10 cellular contexts compared by ENCODE assay signal in the genomic region with DNA sequence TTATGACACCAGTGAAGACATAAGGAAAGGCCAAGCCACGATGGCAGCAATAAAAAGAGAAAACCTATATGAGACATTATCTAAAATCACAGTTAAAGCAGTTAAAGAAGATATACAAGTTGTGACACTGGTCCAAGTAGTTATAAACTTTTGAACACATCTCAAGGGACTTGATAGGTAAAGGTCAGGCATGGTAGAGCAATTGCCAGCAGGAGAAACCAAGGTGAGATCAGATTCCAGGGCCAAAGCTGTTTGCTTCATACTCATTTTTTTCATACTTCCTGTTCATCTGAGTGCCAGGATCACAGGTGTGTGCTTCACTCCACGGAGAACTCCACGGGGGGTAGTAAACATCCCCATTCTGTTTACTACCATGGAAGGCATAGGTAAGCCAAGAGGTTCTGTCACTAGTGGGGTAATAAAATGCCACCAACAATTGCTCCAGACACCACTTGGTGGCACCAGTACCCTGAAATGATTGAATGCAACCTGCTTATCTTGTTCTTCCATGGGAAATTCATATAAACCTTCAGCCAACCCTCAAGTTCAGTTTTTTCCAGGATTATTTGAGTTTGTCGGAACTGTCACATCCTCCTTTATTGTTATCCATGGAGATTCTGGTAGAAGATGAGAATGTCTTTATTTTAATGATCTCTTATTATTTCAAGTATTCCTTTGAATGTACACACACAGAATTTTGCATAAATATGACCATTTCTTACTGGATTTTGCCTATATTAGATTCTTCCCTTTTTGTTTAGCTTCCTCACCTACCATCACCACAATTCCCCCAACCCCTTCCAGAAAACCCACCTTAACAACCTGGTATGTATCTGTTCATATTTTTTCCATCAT. TPM values are rescaled to one million over a fixed set of nuclear protein-coding genes. Genes with fewer than 3 reads are reported as not detected.
DNase-seq lines count a peak whose midpoint lies in the region; ATAC-seq and TF ChIP-seq lines count a peak whose summit lies in the region.
"Had no signal": no experiment of that assay in that cellular context is flagged by ENCODE, and none has a peak within 500 bp of the region (broad histone marks: within the 10 kb centered on the region; RNA-seq: fewer than 3 reads in every experiment).

No MANE protein-coding gene starts in this region.

- H3K27ac Mint-ChIP-seq in activated CD4-positive, alpha-beta T cell treated with anti-CD3 and anti-CD28 coated beads, Interleukin-2, amount 10 ng/mL, durations not matched to agents 7 days and 5 days, result no peak overlapping the region
- H3K27ac Mint-ChIP-seq: naive thymus-derived CD8-positive, alpha-beta T cell had no signal

- CTCF ChIA-PET in activated CD4-positive, alpha-beta T cell treated with anti-CD3 and anti-CD28 coated beads, Interleukin-2, amount 10 ng/mL, durations not matched to agents 7 days and 5 days (lab: Charles Lee), result no interaction called here

- H3K9me3 Mint-ChIP-seq in activated CD4-positive, alpha-beta T cell treated with anti-CD3 and anti-CD28 coated beads, Interleukin-2, amount 10 ng/mL, durations not matched to agents 7 days and 5 days, result no peaks in the 10 kb centered on the region
- H3K9me3 Mint-ChIP-seq: naive thymus-derived CD8-positive, alpha-beta T cell had no signal

- H3K27me3 Mint-ChIP-seq in activated CD4-positive, alpha-beta T cell treated with anti-CD3 and anti-CD28 coated beads, Interleukin-2, amount 10 ng/mL, durations not matched to agents 7 days and 5 days, result no peaks in the 10 kb centered on the region

- no peak overlapping the region for H3K4me3 Mint-ChIP-seq in activated CD4-positive, alpha-beta T cell treated with anti-CD3 and anti-CD28 coated beads, Interleukin-2, amount 10 ng/mL, durations not matched to agents 7 days and 5 days
- H3K4me3 Mint-ChIP-seq: naive thymus-derived CD8-positive, alpha-beta T cell had no signal

- ATAC-seq in GM18517 (IDR thresholded peaks at IDR 0.05; ENCODE audit: unreplicated experiment), result no peak
- ATAC-seq: naive thymus-derived CD8-positive, alpha-beta T cell had no signal

- TF ChIP-seq CTCF in GM12875 (IDR thresholded peaks at IDR 0.05; ENCODE audit: borderline replicate concordance, insufficient read depth, low read depth, low read length) (peak; percentile 21; the same call in 1 of the 2 replicates), fibroblast of the aortic adventitia (IDR thresholded peaks at IDR 0.05; ENCODE audit: insufficient read depth, low read length) (peak; percentile 67)

- H3K4me3 ChIP-seq in GM12875 (ENCODE audit: low read depth, low read length) (no peak overlapping the region), fibroblast of the aortic adventitia (ENCODE audit: low read depth, low read length) (no peak overlapping the region)

- POLR2A ChIA-PET in activated CD4-positive, alpha-beta T cell treated with anti-CD3 and anti-CD28 coated beads, Interleukin-2, amount 10 ng/mL, durations not matched to agents 7 days and 5 days (lab: Charles Lee), result no interaction called here

- in situ Hi-C loops in KBM-7 (cut with MboI; ENCODE audit: low pct_unique_long_range_greater_than_20kb, low sequenced_read_pairs), result no loop called here

- no peaks in the 10 kb centered on the region for H3K4me1 Mint-ChIP-seq in activated CD4-positive, alpha-beta T cell treated with anti-CD3 and anti-CD28 coated beads, Interleukin-2, amount 10 ng/mL, durations not matched to agents 7 days and 5 days
- H3K4me1 Mint-ChIP-seq: naive thymus-derived CD8-positive, alpha-beta T cell had no signal

- peak; percentile 41 for DNase-seq in KBM-7
- DNase-seq in RPMI8226, result peak; percentile 23
- peak; percentile 79 for DNase-seq in fibroblast of the aortic adventitia (ENCODE audit: low read depth)
- peak; percentile 51 for DNase-seq in retina
- DNase-seq in GOT3 (lab: John Stamatoyannopoulos, UW), result no peak
- no peak for DNase-seq in activated CD4-positive, alpha-beta T cell treated with anti-CD3 and anti-CD28 coated beads, Interleukin-2, amount 10 ng/mL, durations not matched to agents 7 days and 5 days

- no peaks in the 10 kb centered on the region for H3K36me3 Mint-ChIP-seq in activated CD4-positive, alpha-beta T cell treated with anti-CD3 and anti-CD28 coated beads, Interleukin-2, amount 10 ng/mL, durations not matched to agents 7 days and 5 days (ENCODE audit: low read depth)
- H3K36me3 Mint-ChIP-seq: naive thymus-derived CD8-positive, alpha-beta T cell had no signal

RNA-seq across cellular contexts. Expression of gene TSPAN8, which starts 59.2 kb away (rescaled TPM):
- 7.1 and 15.5 TPM in 2 replicates for total RNA-seq in fibroblast of the aortic adventitia (ENCODE audit: low replicate concordance)
- total RNA-seq in activated CD4-positive, alpha-beta T cell treated with anti-CD3 and anti-CD28 coated beads, Interleukin-2, amount 10 ng/mL, durations not matched to agents 7 days and 5 days, result not detected
- total RNA-seq: naive thymus-derived CD8-positive, alpha-beta T cell; T-helper 2 cell treated with Interferon-gamma antibody and Interleukin-4, amounts not matched to agents 100 ng/mL and 5 ng/mL, for 36 hours had no signal

Comparison
In these comparisons a context has a peak if more than half of its experiments do, and no peak if none do; other contexts are left out.
1. DNase-seq: peak in KBM-7 (single experiment), RPMI8226 (single experiment), fibroblast of the aortic adventitia (single experiment) and retina (single experiment); none in GOT3 (single experiment) and activated CD4-positive, alpha-beta T cell treated with anti-CD3 and anti-CD28 coated beads, Interleukin-2, amount 10 ng/mL, durations not matched to agents 7 days and 5 days (single experiment).